Comparison of ENCODE assay signal across 9 cellular contexts in genomic region chr2:110101280-110101844, GRCh38. TPM values are rescaled to one million over a fixed set of nuclear protein-coding genes. Genes with fewer than 3 reads are reported as not detected.
DNase-seq lines count a peak whose midpoint lies in the region; ATAC-seq, FAIRE-seq and TF ChIP-seq lines count a peak whose summit lies in the region.
"Had no signal": no experiment of that assay in that cellular context is flagged by ENCODE, and none has a peak within 500 bp of the region (broad histone marks: within the 10 kb centered on the region; RNA-seq: fewer than 3 reads in every experiment).

No MANE protein-coding gene starts in this region.

- H2AFZ ChIP-seq in HepG2 (ENCODE audit: low read length) = peak overlapping the region; percentile 30

- POLR2A ChIA-PET in AG04450 (lab: Yijun Ruan, JAX) = no interaction called here
- POLR2A ChIA-PET in HepG2 (lab: Yijun Ruan, JAX) = no interaction called here

- peak in 1 of 2 experiments; percentile 7; a peak in 1 of 4 replicates for TF ChIP-seq EP300 in HepG2 (IDR thresholded peaks at IDR 0.05; ENCODE audit: low read depth in 2 of 2, low read length in 2 of 2)
- TF ChIP-seq EP300 in HepG2 (CRISPR knock-in tag; IDR thresholded peaks at IDR 0.05; ENCODE audit: borderline replicate concordance) = no peak

- peak overlapping the region; percentile 45; the same call in 1 of the 2 replicates for H3K9ac ChIP-seq in HepG2 (ENCODE audit: insufficient read depth, low read depth, low read length)

- in situ Hi-C loops in HepG2 (cut with HindIII; ENCODE audit: extremely low pct_ligation_motif_present, low pct_unique_long_range_greater_than_20kb) = no loop called here

- no peaks in the 10 kb centered on the region for H3K27me3 ChIP-seq in AG04450 (ENCODE audit: control insufficient read depth, insufficient read depth, low read length)
- H3K27me3 ChIP-seq in HepG2 (ENCODE audit: control insufficient read depth in 1 of 2, insufficient read depth in 2 of 2, low read length in 2 of 2) = peaks cover 0 to 11% of the 10 kb centered on the region in 2 experiments; a peak in 2 of 5 replicates
- no peaks in the 10 kb centered on the region for H3K27me3 ChIP-seq in testis

- H3K4me1 ChIP-seq in HepG2 (ENCODE audit: insufficient read depth, low read length) (peaks cover 50% of the 10 kb centered on the region), testis (no peaks in the 10 kb centered on the region)

- no peaks in the 10 kb centered on the region for H3K79me2 ChIP-seq in HepG2 (ENCODE audit: insufficient read depth, low read length)

- CTCF ChIA-PET in AG04450 (lab: Charles Lee) (no interaction called here), HepG2 (lab: Yijun Ruan, JAX; ENCODE audit: low intra/inter-chr PET ratio, low total read pairs) (no interaction called here)

- BruUV-seq in HepG2 (replicated peaks; lab: Mats Ljungman, UMichigan) = no TSS peak

- DNase-seq in AG04450 (ENCODE audit: low read depth, low spot score) = peak; percentile 98
- peak; percentile 79 for DNase-seq in H54 (ENCODE audit: insufficient read length, low spot score)
- DNase-seq in NOMO-1 treated with DMSO at 0.1 percent for 48 hours (lab: John Stamatoyannopoulos, UW; ENCODE audit: unreplicated experiment) = peak; percentile 48
- peak; percentile 77 for DNase-seq in HepG2 (ENCODE audit: low spot score)
- DNase-seq in testis = peak; percentile 92

- no peaks in the 10 kb centered on the region for H4K20me1 ChIP-seq in HepG2 (ENCODE audit: insufficient read depth, low read length)

- no peak for TF ChIP-seq CTCF in AG04450 (IDR thresholded peaks at IDR 0.05; ENCODE audit: low read depth, low read length)
- no peak for TF ChIP-seq CTCF in HepG2 (CRISPR knock-in tag; IDR thresholded peaks at IDR 0.05)
- no peak for TF ChIP-seq CTCF in testis (IDR thresholded peaks at IDR 0.05)

- peak overlapping the region; percentile 99 for H3K27ac ChIP-seq in AG04450 (ENCODE audit: low read depth, low read length)
- H3K27ac ChIP-seq in cingulate gyrus (ENCODE audit: low read depth, low read length) = peak overlapping the region; percentile 20
- H3K27ac ChIP-seq in HepG2 (ENCODE audit: extremely low read length, insufficient read depth, low read length) = no peak overlapping the region
- peak overlapping the region in 1 of 2 donors; percentile 64 for H3K27ac ChIP-seq in testis

- TF ChIP-seq POLR2A in H54 (IDR thresholded peaks at IDR 0.05; ENCODE audit: low read depth, low read length) = peak; percentile 15; the same call in 1 of the 2 replicates
- TF ChIP-seq POLR2A in HepG2 (IDR thresholded peaks at IDR 0.05; ENCODE audit: insufficient read depth in 1 of 2, low read depth in 2 of 2, low read length in 2 of 2) = no peak
- no peak for TF ChIP-seq POLR2A in testis (IDR thresholded peaks at IDR 0.05)

- intact Hi-C loops in HepG2 (cut with micrococcal nuclease; ENCODE audit: unreplicated experiment) = no loop called here
- intact Hi-C loops in testis (cut with DNase I; ENCODE audit: low total_unique reads) = no loop called here

- ATAC-seq in HepG2 (peak; percentile 86), HG03159 (IDR thresholded peaks at IDR 0.05; ENCODE audit: unreplicated experiment) (no peak), GM21528 (IDR thresholded peaks at IDR 0.05; ENCODE audit: low FRiP score, unreplicated experiment) (no peak)

- no peaks in the 10 kb centered on the region; the same call in 1 of the 2 replicates for H3K9me3 ChIP-seq in AG04450 (ENCODE audit: control insufficient read depth, insufficient read depth, low read length)
- no peaks in the 10 kb centered on the region for H3K9me3 ChIP-seq in HepG2 (ENCODE audit: low read length)
- no peaks in the 10 kb centered on the region for H3K9me3 ChIP-seq in testis

- FAIRE-seq in H54 (lab: Jason Lieb, UNC) = peak; percentile 73
- FAIRE-seq in HepG2 (lab: Jason Lieb, UNC) = peak; percentile 76
- FAIRE-seq: frontal cortex had no signal

- H3K36me3 ChIP-seq in HepG2 (replicated peaks in 1 of 2; ENCODE audit: control insufficient read depth in 1 of 2, insufficient read depth in 2 of 2, low read length in 2 of 2) = no peaks in the 10 kb centered on the region
- no peaks in the 10 kb centered on the region for H3K36me3 ChIP-seq in testis (ENCODE audit: low read depth, missing control alignments)

- H3K4me3 ChIP-seq in AG04450 (ENCODE audit: low read depth, low read length) = peak overlapping the region; percentile 38
- H3K4me3 ChIP-seq in HepG2 (replicated peaks in 1 of 3; ENCODE audit: insufficient read depth in 1 of 3, low read depth in 2 of 3, low read length in 3 of 3) = peak overlapping the region; percentile 14 to 43 (median 35); a peak in 4 of 6 replicates
- H3K4me3 ChIP-seq in testis = no peak overlapping the region

- TF ChIP-seq RAD21 in HepG2 (CRISPR knock-in tag; IDR thresholded peaks at IDR 0.05) = no peak

- H3K4me2 ChIP-seq in HepG2 (ENCODE audit: low read depth, low read length) = peak overlapping the region; percentile 60

- WGBS in HepG2 (ENCODE audit: low lambda C conversion rate) = 9% methylated on average over 4 of the region's 11 CpGs
- 23 to 25% methylated on average over 10 to 11 of the region's 11 CpGs for WGBS in testis, 2 donors

TF ChIP-seq in HepG2, 621 proteins besides CTCF, POLR2A, EP300 and RAD21 (continues in another document):
- peak; percentile 38; the same call in 1 of the 2 replicates for TF ChIP-seq HOMEZ (CRISPR knock-in tag; IDR thresholded peaks at IDR 0.05; ENCODE audit: low read depth)
- TF ChIP-seq PRMT3 (CRISPR knock-in tag; IDR thresholded peaks at IDR 0.05; ENCODE audit: borderline replicate concordance, low read depth) = no peak
- TF ChIP-seq TARDBP (CRISPR knock-in tag; IDR thresholded peaks at IDR 0.05) = peak; percentile 44; the same call in 1 of the 2 replicates
- no peak for TF ChIP-seq RBM39 (IDR thresholded peaks at IDR 0.05; ENCODE audit: low read depth, low read length, poor library complexity, severe bottlenecking)
- no peak for TF ChIP-seq HNRNPLL (IDR thresholded peaks at IDR 0.05; ENCODE audit: low read depth, low read length, poor library complexity, severe bottlenecking)
- peak; percentile 49; the same call in 1 of the 2 replicates for TF ChIP-seq NFE2L2 (IDR thresholded peaks at IDR 0.05; ENCODE audit: low read length)
- TF ChIP-seq ZNF672 (CRISPR knock-in tag; IDR thresholded peaks at IDR 0.05) = no peak
- TF ChIP-seq KDM2A (CRISPR knock-in tag; IDR thresholded peaks at IDR 0.05; ENCODE audit: borderline replicate concordance, low read depth) = peak; percentile 39; the same call in 1 of the 2 replicates
- 0 out of 2 replicates have a peak, but pooled peaks have one; percentile 25 for TF ChIP-seq SOX5 (CRISPR knock-in tag; IDR thresholded peaks at IDR 0.05; ENCODE audit: borderline replicate concordance)
- TF ChIP-seq ZBTB26 (CRISPR knock-in tag; IDR thresholded peaks at IDR 0.05; ENCODE audit: borderline replicate concordance) = no peak
- no peak for TF ChIP-seq ZMYM2 (CRISPR knock-in tag; IDR thresholded peaks at IDR 0.05)
- no peak for TF ChIP-seq TAF1 (CRISPR knock-in tag; IDR thresholded peaks at IDR 0.05)

RNA-seq across cellular contexts. Expression of gene MALL, which starts 14.3 kb away (rescaled TPM):
- polyA plus RNA-seq in AG04450 (2011; rRNA removed) (0.48 and 0.63 TPM in 2 replicates), HepG2 (2011; rRNA removed) (not detected in 2 replicates), testis (ENCODE audit: insufficient read depth, low read depth, low replicate concordance) (17.4 TPM)
- polyA minus RNA-seq in AG04450 (2011; rRNA and poly(A)+ RNA removed) = 0.51 and 1.1 TPM in 2 replicates
- total RNA-seq in HepG2 (2016; rRNA removed; fragmentation: Illumina TruSeq; extraction: Trizol) (not detected in 2 replicates), testis (10 to 100 TPM in 1 of 2 donors, 1 to 10 TPM in 1; 7.6 to 15.0 TPM)
- total RNA-seq in HepG2 (2016; cell fraction: cytosol; rRNA removed; fragmentation: Illumina TruSeq; extraction: Trizol; ENCODE audit: low read depth) = not detected in 2 replicates
- total RNA-seq in HepG2 (2016; cell fraction: insoluble cytoplasmic fraction; rRNA removed; fragmentation: Illumina TruSeq; extraction: Trizol) = not detected in 2 replicates
- total RNA-seq in HepG2 (2016; cell fraction: membrane; rRNA removed; fragmentation: Illumina TruSeq; extraction: Trizol) = not detected in 2 replicates
- total RNA-seq in HepG2 (2016; cell fraction: nucleus; rRNA removed; fragmentation: Illumina TruSeq; extraction: Trizol) = not detected in 2 replicates
- not detected in 2 replicates for polyA plus RNA-seq in HepG2 (2011; cell fraction: cytosol; rRNA removed)
- not detected in 2 replicates for polyA plus RNA-seq in HepG2 (2011; cell fraction: nucleus; rRNA removed)
- not detected in 2 replicates for polyA plus RNA-seq in HepG2 (2012)
- polyA plus RNA-seq in HepG2 (2016; cell fraction: cytosol; fragmentation: Illumina TruSeq; extraction: Trizol; ENCODE audit: low read depth) = not detected in 2 replicates
- not detected in 2 replicates for polyA plus RNA-seq in HepG2 (2016; cell fraction: insoluble cytoplasmic fraction; fragmentation: Illumina TruSeq; extraction: Trizol; ENCODE audit: low read depth)
- not detected in 2 replicates for polyA plus RNA-seq in HepG2 (2016; cell fraction: membrane; fragmentation: Illumina TruSeq; extraction: Trizol; ENCODE audit: low read depth)
- not detected in 2 replicates for polyA plus RNA-seq in HepG2 (2016; cell fraction: nucleus; fragmentation: Illumina TruSeq; extraction: Trizol; ENCODE audit: insufficient read depth, low read depth)
- polyA minus RNA-seq in HepG2 (2011; rRNA and poly(A)+ RNA removed; ENCODE audit: low replicate concordance) = not detected in 2 replicates
- polyA minus RNA-seq in HepG2 (2011; cell fraction: cytosol; rRNA and poly(A)+ RNA removed) = not detected in 2 replicates
- not detected in 2 replicates for polyA minus RNA-seq in HepG2 (2011; cell fraction: nucleus; rRNA and poly(A)+ RNA removed)

Comparison
In these comparisons a context has a peak if more than half of its experiments do, and no peak if none do; other contexts are left out.
1. DNase-seq: peak in every context shown above with its lines; median percentile 98 in AG04450; 92 in testis; 79 in H54; 77 in HepG2; 48 in NOMO-1 treated with DMSO at 0.1 percent for 48 hours.
2. H3K4me3 ChIP-seq: peak in AG04450 (single experiment) and HepG2 (3 of 3); none in testis (0 of 2).
3. RNA of gene MALL, which starts 14.3 kb away (polyA plus RNA-seq): 17.4 TPM in testis (single experiment); 0.48 to 0.63 TPM in AG04450 and not detected in HepG2; every median in the first group is over 10 times any median in the second.